In genomic region chr4:141860974-141861373, GRCh38 we compare ENCODE assay signal across 16 cellular contexts.
DNase-seq lines count a peak whose midpoint lies in the region; ATAC-seq and TF ChIP-seq lines count a peak whose summit lies in the region.
"Had no signal": no experiment of that assay in that cellular context is flagged by ENCODE, and none has a peak within 500 bp of the region (broad histone marks: within the 10 kb centered on the region; RNA-seq: fewer than 3 reads in every experiment).

No MANE protein-coding gene starts in this region.

- TF ChIP-seq CTCF in GM12865 (IDR thresholded peaks at IDR 0.05; ENCODE audit: insufficient read depth, low read depth, low read length, missing control alignments), result no peak

- ATAC-seq in HG03175 (IDR thresholded peaks at IDR 0.05; ENCODE audit: unreplicated experiment) (no peak), GM21619 (IDR thresholded peaks at IDR 0.05; ENCODE audit: unreplicated experiment) (no peak)
- ATAC-seq: left ventricle myocardium superior had no signal

- no peak overlapping the region for H3K4me3 ChIP-seq in GM12865 (ENCODE audit: low read depth, low read length)
- no peak overlapping the region for H3K4me3 ChIP-seq in Jurkat, Clone E6-1 (ENCODE audit: low read length)
- H3K4me3 ChIP-seq: skin epidermis had no signal

- peak; percentile 5 for DNase-seq in GM12865 (ENCODE audit: low read depth)
- DNase-seq in Jurkat, Clone E6-1 (ENCODE audit: low read depth, low spot score), result peak; percentile 30
- peak; percentile 5 for DNase-seq in SW480 (ENCODE audit: low spot score)
- DNase-seq in iPS-NIHi11 (ENCODE audit: low spot score), result peak; percentile 14
- DNase-seq in hypothalamus (lab: John Stamatoyannopoulos, UW), result no peak
- DNase-seq: activated CD4-positive, alpha-beta memory T cell treated with anti-CD3 and anti-CD28 coated beads for 36 hours; DMS79; left ventricle myocardium superior; naive B cell; NCI-H1105; NCI-H2227 treated with DMSO at 0.1 percent for 48 hours; stimulated activated CD4-positive, alpha-beta T cell treated with anti-CD3 and anti-CD28 coated beads, Interleukin-4, amount 100 ng/mL, for 24 hours; stimulated activated CD8-positive, alpha-beta memory T cell treated with anti-CD3 and anti-CD28 coated beads, Interleukin-4, amount 100 ng/mL, for 48 hours had no signal

Comparison
In these comparisons a context has a peak if more than half of its experiments do, and no peak if none do; other contexts are left out.
1. DNase-seq: peak in GM12865 (single experiment), Jurkat, Clone E6-1 (single experiment), SW480 (single experiment) and iPS-NIHi11 (single experiment); none in hypothalamus (0 of 51).